In the genomic region with DNA sequence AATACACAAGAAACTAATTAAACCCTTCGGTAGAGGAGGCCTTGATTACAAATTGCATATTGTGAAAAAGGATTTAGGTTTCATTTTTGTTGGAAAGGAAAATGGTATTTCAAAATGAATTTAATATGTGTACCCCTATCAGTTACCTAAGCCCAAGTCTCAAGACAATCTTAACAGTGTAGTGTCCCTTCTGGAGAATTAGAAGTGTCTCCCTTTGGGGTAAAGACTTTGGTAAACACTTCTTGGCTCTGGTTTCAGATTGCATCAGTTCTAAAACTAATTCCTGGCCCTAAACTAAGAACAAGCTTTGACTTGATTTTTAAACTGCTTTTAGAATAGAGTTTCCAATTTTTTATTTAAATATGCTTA, we compare ENCODE assay signal across 13 cellular contexts. TPM values are rescaled to one million over a fixed set of nuclear protein-coding genes. Genes with fewer than 3 reads are reported as not detected.
DNase-seq lines count a peak whose midpoint lies in the region; ATAC-seq and TF ChIP-seq lines count a peak whose summit lies in the region.
"Had no signal": no experiment of that assay in that cellular context is flagged by ENCODE, and none has a peak within 500 bp of the region (broad histone marks: within the 10 kb centered on the region; RNA-seq: fewer than 3 reads in every experiment).

No MANE protein-coding gene starts in this region.

- peaks cover 37% of the 10 kb centered on the region for H3F3A ChIP-seq in PC-9 (ENCODE audit: insufficient read depth, low read depth)

- no peaks in the 10 kb centered on the region for H3K36me3 ChIP-seq in PC-9 (ENCODE audit: low read depth)
- no peaks in the 10 kb centered on the region for H3K36me3 ChIP-seq in fibroblast of lung (ENCODE audit: control insufficient read depth, insufficient read depth, low read length)
- H3K36me3 ChIP-seq in psoas muscle (ENCODE audit: insufficient read depth in 1 of 2, low read depth in 1 of 2): no peaks in the 10 kb centered on the region

- BruUV-seq in PC-9 (replicated peaks; lab: Mats Ljungman, UMichigan): no TSS peak

- ATAC-seq in psoas muscle (no peak), HG03139 (IDR thresholded peaks at IDR 0.05; ENCODE audit: unreplicated experiment) (no peak)
- ATAC-seq: stimulated activated naive B cell treated with anti-CD40 and anti-IgM and Interleukin-4, amounts not matched to agents 10 μg/mL and 1 μg/mL and 100 μg/mL, for 72 hours had no signal

- no peaks in the 10 kb centered on the region for H3K9me3 ChIP-seq in PC-9 (ENCODE audit: insufficient read depth, low read depth)
- no peaks in the 10 kb centered on the region for H3K9me3 ChIP-seq in fibroblast of lung (ENCODE audit: control insufficient read depth, insufficient read depth, low read depth, low read length)
- no peaks in the 10 kb centered on the region for H3K9me3 ChIP-seq in psoas muscle

- H3K27ac ChIP-seq in 22Rv1 (peak overlapping the region; percentile 33), PC-9 (peak overlapping the region; percentile 67), fibroblast of lung (ENCODE audit: insufficient read depth, low read length) (peak overlapping the region; percentile 30), psoas muscle (peak overlapping the region; percentile 98)

- H3K79me2 ChIP-seq in PC-9 (ENCODE audit: low read depth) (no peaks in the 10 kb centered on the region), fibroblast of lung (ENCODE audit: control insufficient read depth, insufficient read depth, low read length) (peaks cover 14% of the 10 kb centered on the region)

- H4K20me1 ChIP-seq in PC-9 (ENCODE audit: insufficient read depth) (no peaks in the 10 kb centered on the region), fibroblast of lung (ENCODE audit: control insufficient read depth, extremely low read depth, insufficient read depth, low read length) (no peaks in the 10 kb centered on the region)

- no peaks in the 10 kb centered on the region for H3K9me2 ChIP-seq in PC-9 (ENCODE audit: insufficient read depth)

- CTCF ChIA-PET in PC-9 (lab: Charles Lee): interaction anchor here (0.6 kb wide), 1 partner anchor 10 kb away, joined by 3 read pairs; no protein-coding TSS in a partner anchor

- H3K4me2 ChIP-seq in PC-9 (peak overlapping the region; percentile 69), fibroblast of lung (ENCODE audit: extremely low read depth, insufficient read depth, low read length) (peak overlapping the region; percentile 68)

- H2AFZ ChIP-seq in PC-9 (no peak overlapping the region; the same call in 1 of the 2 replicates), fibroblast of lung (ENCODE audit: low read length) (no peak overlapping the region)

- TF ChIP-seq CTCF in 22Rv1 (IDR thresholded peaks at IDR 0.05) (no peak), PC-9 (conservative IDR thresholded peaks at IDR 0.05) (no peak), fibroblast of lung (conservative IDR thresholded peaks at IDR 0.05 in 1 of 2, IDR thresholded peaks at IDR 0.05 in 1 of 2; ENCODE audit: low read depth in 1 of 2, low read length in 2 of 2) (no peak), psoas muscle (IDR thresholded peaks at IDR 0.05) (no peak)

- DNase-seq in PC-9: no peak
- DNase-seq in fibroblast of lung (ENCODE audit: low read depth in 2 of 2): peak in 1 of 2 donors; percentile 69
- no peak for DNase-seq in psoas muscle
- DNase-seq in pons (ENCODE audit: low spot score): no peak
- no peak for DNase-seq in NCI-H526 treated with DMSO at 0.1 percent for 48 hours (lab: John Stamatoyannopoulos, UW)
- DNase-seq in NCI-H226: no peak
- DNase-seq: activated naive CD8-positive, alpha-beta T cell treated with anti-CD3 and anti-CD28 coated beads for 36 hours; effector CD4-positive, alpha-beta T cell; naive B cell; NCI-H1694; stimulated activated naive B cell treated with anti-CD40 and anti-IgM and Interleukin-4, amounts not matched to agents 10 μg/mL and 1 μg/mL and 100 μg/mL, for 72 hours had no signal

- H3K4me1 ChIP-seq in PC-9 (replicated peaks; ENCODE audit: insufficient read depth) (peaks cover 30% of the 10 kb centered on the region), fibroblast of lung (ENCODE audit: control insufficient read depth, extremely low read depth, insufficient read depth, low read length) (peaks cover 13% of the 10 kb centered on the region), psoas muscle (peaks cover 32% of the 10 kb centered on the region)

- H3K9ac ChIP-seq in fibroblast of lung (ENCODE audit: insufficient read depth, low read length): no peak overlapping the region

- H3K4me3 ChIP-seq in PC-9: no peak overlapping the region
- peak overlapping the region in 2 of 4 experiments; percentile 1 to 18 for H3K4me3 ChIP-seq in fibroblast of lung (replicated peaks in 1 of 4; ENCODE audit: control extremely low read depth in 1 of 4, insufficient read depth in 1 of 4, low read depth in 3 of 4, low read length in 4 of 4)
- H3K4me3 ChIP-seq in psoas muscle: no peak overlapping the region

- H3K27me3 ChIP-seq in PC-9 (ENCODE audit: insufficient read depth, low read depth) (no peaks in the 10 kb centered on the region), fibroblast of lung (ENCODE audit: control insufficient read depth, insufficient read depth, low read length) (no peaks in the 10 kb centered on the region), psoas muscle (ENCODE audit: insufficient read depth in 3 of 3, low read length in 2 of 3) (no peaks in the 10 kb centered on the region)

- intact Hi-C loops in PC-9 (cut with micrococcal nuclease; ENCODE audit: unreplicated experiment) (loop anchor here (5.0 kb wide), 2 partner anchors 36 to 91 kb away; no protein-coding TSS in a partner anchor), psoas muscle (cut with DNase I) (no loop called here)

- 0 to 15% (median 4%) methylated on average over 1 of the region's 1 CpG for WGBS in psoas muscle, 3 donors

- POLR2A ChIA-PET in PC-9 (lab: Charles Lee; ENCODE audit: unreplicated experiment): no interaction called here

RNA-seq across cellular contexts. Expression of a gene that starts 3.3 kb away (rescaled TPM):
- total RNA-seq in PC-9 (2021) (7.1 and 7.6 TPM in 2 replicates), fibroblast of lung (215 and 248 TPM in 2 replicates), psoas muscle (100 to 1,000 TPM in 3 of 4 donors, 10 to 100 TPM in 1; 89.6 to 237 (median 114) TPM)
- polyA plus RNA-seq in fibroblast of lung (224 and 536 TPM in 2 replicates), psoas muscle (10 to 100 TPM; 53.2 to 83.4 (median 62.2) TPM)
- 151 and 362 TPM in 2 replicates for polyA plus RNA-seq in fibroblast of lung (2012)
- polyA minus RNA-seq in fibroblast of lung (ENCODE audit: low replicate concordance): 62.3 and 103 TPM in 2 replicates

Comparison
In these comparisons a context has a peak if more than half of its experiments do, and no peak if none do; other contexts are left out.
1. H3K27ac ChIP-seq: peak in every context shown above with its lines; median percentile 98 in psoas muscle; 67 in PC-9; 33 in 22Rv1; 30 in fibroblast of lung.
2. RNA of a gene that starts 3.3 kb away (total RNA-seq): 215 to 248 TPM in fibroblast of lung and 89.6 to 237 TPM in psoas muscle; 7.1 to 7.6 TPM in PC-9; every median in the first group is over 10 times any median in the second.